ENCODE assay signal across 15 cellular contexts in the genomic region with DNA sequence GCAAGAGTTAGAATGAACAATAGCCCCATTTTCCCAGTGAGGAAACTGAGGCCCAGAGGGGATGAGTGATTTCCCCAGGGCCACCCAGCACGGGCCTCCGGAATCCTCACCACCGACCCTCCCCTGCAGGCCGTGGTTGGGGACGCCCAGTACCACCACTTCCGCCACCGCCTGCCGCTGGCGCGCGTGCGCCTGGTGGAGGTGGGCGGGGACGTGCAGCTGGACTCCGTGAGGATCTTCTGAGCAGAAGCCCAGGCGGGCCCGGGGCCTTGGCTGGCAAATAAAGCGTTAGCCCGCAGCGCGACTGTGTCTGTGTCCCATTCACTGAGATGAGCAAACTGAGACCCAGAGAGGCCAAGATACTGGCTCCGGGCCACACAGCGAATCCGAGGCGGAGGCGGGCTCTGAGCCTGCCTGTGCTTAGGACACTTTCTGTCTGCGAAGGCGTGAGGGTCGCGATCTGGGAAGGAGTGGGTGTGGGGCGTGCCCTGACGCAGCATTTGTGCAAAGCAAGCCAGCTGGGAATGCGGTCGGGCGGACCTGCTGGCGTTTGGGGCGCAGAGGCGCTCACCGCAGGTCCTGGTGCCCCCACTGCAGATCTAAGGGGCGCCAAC. TPM values are rescaled to one million over a fixed set of nuclear protein-coding genes. Genes with fewer than 3 reads are reported as not detected.
DNase-seq lines count a peak whose midpoint lies in the region; ATAC-seq, FAIRE-seq and TF ChIP-seq lines count a peak whose summit lies in the region.
"Not testable (repeated sequence)": the region's sequence is repeated elsewhere in the genome, so short reads cannot be mapped to it uniquely, and the experiment has no call there.
"Had no signal": no experiment of that assay in that cellular context is flagged by ENCODE, and none has a peak within 500 bp of the region (broad histone marks: within the 10 kb centered on the region; RNA-seq: fewer than 3 reads in every experiment).

No MANE protein-coding gene starts in this region.

- H3K36me3 Mint-ChIP-seq in WTC11; central memory CD8-positive, alpha-beta T cell (ENCODE audit: insufficient read depth); natural killer cell: not testable (repeated sequence)

- H3K27me3 Mint-ChIP-seq in WTC11 (ENCODE audit: low read depth), result peaks cover 23% of the 10 kb centered on the region
- not testable (repeated sequence) for H3K27me3 Mint-ChIP-seq in central memory CD8-positive, alpha-beta T cell; natural killer cell (ENCODE audit: low read depth in 2 of 2)

- not testable (repeated sequence) for H3K27ac ChIP-seq in upper lobe of left lung

- H3K9me3 ChIP-seq in upper lobe of left lung, result not testable (repeated sequence)

- DNase-seq in GM12892 (ENCODE audit: insufficient read length); WTC11 (ENCODE audit: low spot score); central memory CD8-positive, alpha-beta T cell (ENCODE audit: low spot score in 2 of 2); left cardiac atrium; natural killer cell; upper lobe of left lung: not testable (repeated sequence)

- H3K9me3 Mint-ChIP-seq in WTC11; central memory CD8-positive, alpha-beta T cell; natural killer cell: not testable (repeated sequence)

- POLR2A ChIA-PET in WTC11 (lab: Charles Lee), result not testable (repeated sequence)

- H3K4me1 Mint-ChIP-seq in WTC11; central memory CD8-positive, alpha-beta T cell; natural killer cell: not testable (repeated sequence)

- intact Hi-C loops in left cardiac atrium (cut with DNase I), result not testable (repeated sequence)
- intact Hi-C loops in natural killer cell (cut with micrococcal nuclease), result loop anchor here (2.0 kb wide), 1 partner anchor 17 kb away; no protein-coding TSS in a partner anchor

- TF ChIP-seq CTCF in WTC11 (IDR thresholded peaks at IDR 0.05); natural killer cell (IDR thresholded peaks at IDR 0.05); upper lobe of left lung (IDR thresholded peaks at IDR 0.05): not testable (repeated sequence)

- H3K27me3 ChIP-seq in upper lobe of left lung, result not testable (repeated sequence)

- TF ChIP-seq POLR2A in GM12892 (IDR thresholded peaks at IDR 0.05; ENCODE audit: low read depth, low read length); upper lobe of left lung (IDR thresholded peaks at IDR 0.05): not testable (repeated sequence)

- ATAC-seq in GM21576 (IDR thresholded peaks at IDR 0.05; ENCODE audit: unreplicated experiment) (peak; percentile 70), HG03045 (IDR thresholded peaks at IDR 0.05; ENCODE audit: unreplicated experiment) (peak; percentile 57), WTC11 (peak; percentile 77), left cardiac atrium (peak; percentile 90 to 97), natural killer cell (peak; percentile 88 to 94 (median 90)), upper lobe of left lung (ENCODE audit: low FRiP score in 2 of 2) (peak; percentile 86 to 96)
- ATAC-seq in central memory CD8-positive, alpha-beta T cell (replicated peaks; ENCODE audit: extremely low read depth, poor library complexity, severe bottlenecking), result peak; percentile 92

- not testable (repeated sequence) for H3K4me1 ChIP-seq in upper lobe of left lung

- H3K4me3 Mint-ChIP-seq in WTC11; central memory CD8-positive, alpha-beta T cell; natural killer cell: not testable (repeated sequence)

- CTCF ChIA-PET in WTC11 (lab: Charles Lee), result interaction anchor here (1.5 kb wide), 1 partner anchor 86 kb away, joined by 3 read pairs; the partner anchor contains the start of gene RINL

- not testable (repeated sequence) for H3K36me3 ChIP-seq in upper lobe of left lung

- peak overlapping the region in 1 of 4 donors; percentile 26 for H3K4me3 ChIP-seq in upper lobe of left lung

- peak; percentile 100 for FAIRE-seq in GM12892 (lab: Jason Lieb, UNC)

- not testable (repeated sequence) for H3K27ac Mint-ChIP-seq in WTC11; central memory CD8-positive, alpha-beta T cell (ENCODE audit: low read depth); natural killer cell

- not testable (repeated sequence) for TF ChIP-seq EP300 in upper lobe of left lung (IDR thresholded peaks at IDR 0.05)

- WGBS in upper lobe of left lung, 2 donors, result no CpG with 5 or more reads among the region's 40 CpGs

RNA-seq across cellular contexts. Expression of gene LGALS7B, which starts 2.6 kb away (rescaled TPM):
- polyA plus RNA-seq in GM12892 (2012; ENCODE audit: missing spikeins), result not detected
- total RNA-seq in WTC11 (2021) (1.2 to 3.7 TPM (median 2.7 TPM) in 3 replicates), left cardiac atrium (not detected), natural killer cell (not detected), upper lobe of left lung (10 to 100 TPM in 1 of 6 donors, not detected in 5; 12.4 TPM)
- total RNA-seq: activated naive CD4-positive, alpha-beta T cell treated with anti-CD3 and anti-CD28 coated beads for 36 hours; HFFc6; HT-29; myocyte; progenitor cell of endocrine pancreas; SK-MEL-5; stomach had no signal

RNA-seq across cellular contexts. Expression of gene LGALS7, which starts 18.2 kb away (rescaled TPM):
- not detected for polyA plus RNA-seq in GM12892 (2012; ENCODE audit: missing spikeins)
- total RNA-seq in WTC11 (2021), result 2.3 TPM in 1 of 3 replicates, not detected in the others
- total RNA-seq in left cardiac atrium, result not detected
- total RNA-seq in natural killer cell, result not detected
- total RNA-seq in upper lobe of left lung, result not detected
- total RNA-seq: activated naive CD4-positive, alpha-beta T cell treated with anti-CD3 and anti-CD28 coated beads for 36 hours; HFFc6; myocyte; progenitor cell of endocrine pancreas; SK-MEL-5 had no signal

RNA-seq across cellular contexts. Expression of gene LGALS4, which starts 21.2 kb away (rescaled TPM):
- polyA plus RNA-seq in GM12892 (2012; ENCODE audit: missing spikeins), result 0.78 TPM
- total RNA-seq in WTC11 (2021), result 1.1 to 1.5 TPM (median 1.4 TPM) in 3 replicates
- total RNA-seq in left cardiac atrium, result 1 to 10 TPM in 1 of 2 donors, under 1 TPM in 1; 0.85 to 1.4 TPM
- 1 to 10 TPM; 4.2 to 4.8 (median 4.6) TPM for total RNA-seq in natural killer cell
- 10 to 100 TPM in 1 of 6 donors, 1 to 10 TPM in 5; 3.1 to 12.3 (median 5.0) TPM for total RNA-seq in upper lobe of left lung
- total RNA-seq: activated naive CD4-positive, alpha-beta T cell treated with anti-CD3 and anti-CD28 coated beads for 36 hours; myocyte; SK-MEL-5 had no signal

RNA-seq across cellular contexts. Expression of gene ECH1, which starts 40.0 kb away (rescaled TPM):
- 165 TPM for polyA plus RNA-seq in GM12892 (2012; ENCODE audit: missing spikeins)
- 139 to 162 TPM (median 161 TPM) in 3 replicates for total RNA-seq in WTC11 (2021)
- total RNA-seq in left cardiac atrium, result 100 to 1,000 TPM; 449 to 630 TPM
- total RNA-seq in natural killer cell, result 100 to 1,000 TPM; 114 to 145 (median 119) TPM
- 100 to 1,000 TPM; 104 to 225 (median 189) TPM for total RNA-seq in upper lobe of left lung

RNA-seq across cellular contexts. Expression of gene CAPN12, which starts 47.3 kb away (rescaled TPM):
- 5.8 TPM for polyA plus RNA-seq in GM12892 (2012; ENCODE audit: missing spikeins)
- total RNA-seq in WTC11 (2021) (9.6 to 9.9 TPM (median 9.8 TPM) in 3 replicates), left cardiac atrium (under 1 TPM; 0.77 to 0.81 TPM), natural killer cell (10 to 100 TPM in 2 of 3 donors, 1 to 10 TPM in 1; 7.4 to 51.0 (median 26.7) TPM), upper lobe of left lung (10 to 100 TPM in 3 of 6 donors, 1 to 10 TPM in 3; 5.2 to 93.2 (median 11.1) TPM)
- total RNA-seq: myocyte, SK-MEL-5 had no signal
